Comparison of ENCODE assay signal across 14 cellular contexts in the genomic region with DNA sequence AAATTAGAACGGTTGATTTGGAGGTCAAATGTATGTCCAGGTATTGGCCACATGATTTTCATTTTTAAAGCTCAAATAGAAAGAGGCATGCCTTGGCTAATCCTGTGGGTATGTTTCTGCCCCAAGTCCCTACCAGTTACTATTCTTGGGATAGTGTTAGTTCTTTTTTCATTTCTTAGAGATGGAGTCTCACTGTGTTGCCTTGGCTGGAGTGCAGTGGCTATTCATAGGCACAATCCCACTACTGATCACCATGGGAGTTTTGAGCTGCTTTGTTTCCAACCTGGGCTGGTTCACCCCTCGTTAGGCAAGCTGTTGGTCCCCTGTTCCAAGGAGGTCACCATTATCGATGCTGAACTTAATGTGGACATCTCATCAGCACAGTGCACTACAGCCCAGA.
"Had no signal": no experiment of that assay in that cellular context is flagged by ENCODE, and none has a peak within 500 bp of the region (broad histone marks: within the 10 kb centered on the region; RNA-seq: fewer than 3 reads in every experiment).

No MANE protein-coding gene starts in this region.

- H3K27ac Mint-ChIP-seq: activated naive CD4-positive, alpha-beta T cell treated with anti-CD3 and anti-CD28 coated beads, Interleukin-2, amount 50 U/mL, for 24 hours; memory B cell; naive B cell; neural progenitor cell; stimulated activated naive B cell treated with anti-CD40 and anti-IgM and Interleukin-4, amounts not matched to agents 10 μg/mL and 1 μg/mL and 100 μg/mL, for 72 hours had no signal

- DNase-seq: activated CD4-positive, alpha-beta T cell treated with anti-CD3 and anti-CD28 coated beads for 1 hour; activated gamma-delta T cell; foreskin melanocyte; head of caudate nucleus; mucosa of descending colon; naive B cell; ovary; sigmoid colon; spleen; stimulated activated naive B cell treated with anti-CD40 and anti-IgM and Interleukin-4, amounts not matched to agents 10 μg/mL and 1 μg/mL and 100 μg/mL, for 72 hours; thyroid gland had no signal

- H3K4me3 Mint-ChIP-seq: activated naive CD4-positive, alpha-beta T cell treated with anti-CD3 and anti-CD28 coated beads, Interleukin-2, amount 50 U/mL, for 24 hours; memory B cell; naive B cell; neural progenitor cell; stimulated activated naive B cell treated with anti-CD40 and anti-IgM and Interleukin-4, amounts not matched to agents 10 μg/mL and 1 μg/mL and 100 μg/mL, for 72 hours had no signal

- H3K4me1 Mint-ChIP-seq: activated naive CD4-positive, alpha-beta T cell treated with anti-CD3 and anti-CD28 coated beads, Interleukin-2, amount 50 U/mL, for 24 hours; memory B cell; naive B cell; stimulated activated naive B cell treated with anti-CD40 and anti-IgM and Interleukin-4, amounts not matched to agents 10 μg/mL and 1 μg/mL and 100 μg/mL, for 72 hours had no signal

- H3K27me3 ChIP-seq: neural progenitor cell, ovary, sigmoid colon, spleen, thyroid gland had no signal

- H3K36me3 Mint-ChIP-seq: activated naive CD4-positive, alpha-beta T cell treated with anti-CD3 and anti-CD28 coated beads, Interleukin-2, amount 50 U/mL, for 24 hours; memory B cell; naive B cell; stimulated activated naive B cell treated with anti-CD40 and anti-IgM and Interleukin-4, amounts not matched to agents 10 μg/mL and 1 μg/mL and 100 μg/mL, for 72 hours had no signal

- ATAC-seq: mucosa of descending colon; stimulated activated naive B cell treated with anti-CD40 and anti-IgM and Interleukin-4, amounts not matched to agents 10 μg/mL and 1 μg/mL and 100 μg/mL, for 72 hours had no signal

- H3K9ac ChIP-seq: neural progenitor cell had no signal

- H3K9me3 Mint-ChIP-seq: activated naive CD4-positive, alpha-beta T cell treated with anti-CD3 and anti-CD28 coated beads, Interleukin-2, amount 50 U/mL, for 24 hours; memory B cell; naive B cell; neural progenitor cell; stimulated activated naive B cell treated with anti-CD40 and anti-IgM and Interleukin-4, amounts not matched to agents 10 μg/mL and 1 μg/mL and 100 μg/mL, for 72 hours had no signal

- H3K27ac ChIP-seq: neural progenitor cell, ovary, spleen, thyroid gland had no signal

- H3K4me3 ChIP-seq: mucosa of descending colon, neural progenitor cell, ovary, sigmoid colon, spleen, thyroid gland had no signal

- H3K36me3 ChIP-seq: neural progenitor cell, ovary, sigmoid colon, spleen, thyroid gland had no signal

- H3K9me3 ChIP-seq: mucosa of descending colon, ovary, sigmoid colon, spleen, thyroid gland had no signal
